In genomic region chr13:27632214-27632613, GRCh38 we compare ENCODE assay signal across 19 cellular contexts.
DNase-seq lines count a peak whose midpoint lies in the region; ATAC-seq and TF ChIP-seq lines count a peak whose summit lies in the region.
"Had no signal": no experiment of that assay in that cellular context is flagged by ENCODE, and none has a peak within 500 bp of the region (broad histone marks: within the 10 kb centered on the region; RNA-seq: fewer than 3 reads in every experiment).

No MANE protein-coding gene starts in this region.

- no peaks in the 10 kb centered on the region for H3K27me3 Mint-ChIP-seq in stimulated activated naive CD8-positive, alpha-beta T cell treated with anti-CD3 and anti-CD28 coated beads, Interleukin-15, Interleukin-2, amounts not matched to agents 100 ng/mL and 50 ng/mL, for 24 hours
- no peaks in the 10 kb centered on the region for H3K27me3 Mint-ChIP-seq in stimulated activated naive CD8-positive, alpha-beta T cell treated with anti-CD3 and anti-CD28 coated beads, Interleukin-15, amount 100 ng/mL, for 72 hours
- no peaks in the 10 kb centered on the region for H3K27me3 Mint-ChIP-seq in memory B cell
- H3K27me3 Mint-ChIP-seq: CD4-positive, CD25-positive, alpha-beta regulatory T cell; CD8-positive, alpha-beta memory T cell had no signal

- peak overlapping the region; percentile 93 for H3K27ac ChIP-seq in RWPE2 (ENCODE audit: poor library complexity, severe bottlenecking)
- H3K27ac ChIP-seq: HL-60 had no signal

- no peaks in the 10 kb centered on the region for H3K9me3 ChIP-seq in RWPE2 (ENCODE audit: severe bottlenecking)
- H3K9me3 ChIP-seq: BE2C had no signal

- H3K4me3 ChIP-seq in RWPE2 (ENCODE audit: severe bottlenecking), result no peak overlapping the region
- H3K4me3 ChIP-seq: K562 had no signal

- no peaks in the 10 kb centered on the region for H3K9me3 Mint-ChIP-seq in stimulated activated naive CD8-positive, alpha-beta T cell treated with anti-CD3 and anti-CD28 coated beads, Interleukin-15, Interleukin-2, amounts not matched to agents 100 ng/mL and 50 ng/mL, for 24 hours
- no peaks in the 10 kb centered on the region for H3K9me3 Mint-ChIP-seq in stimulated activated naive CD8-positive, alpha-beta T cell treated with anti-CD3 and anti-CD28 coated beads, Interleukin-15, amount 100 ng/mL, for 72 hours
- no peaks in the 10 kb centered on the region for H3K9me3 Mint-ChIP-seq in memory B cell
- H3K9me3 Mint-ChIP-seq: CD4-positive, CD25-positive, alpha-beta regulatory T cell; CD8-positive, alpha-beta memory T cell; H9 had no signal

- peaks cover 27% of the 10 kb centered on the region for H3K4me1 ChIP-seq in RWPE2 (ENCODE audit: insufficient read depth, poor library complexity, severe bottlenecking)

- TF ChIP-seq CTCF in RWPE2 (IDR thresholded peaks at IDR 0.05; ENCODE audit: poor library complexity, severe bottlenecking), result no peak

- ATAC-seq in stimulated activated naive CD8-positive, alpha-beta T cell treated with anti-CD3 and anti-CD28 coated beads, Interleukin-15, amount 100 ng/mL, for 72 hours, result no peak
- ATAC-seq in RWPE2 (ENCODE audit: low read depth) (no peak), memory B cell (ENCODE audit: low read depth) (no peak), HG02870 (IDR thresholded peaks at IDR 0.05; ENCODE audit: unreplicated experiment) (no peak), GM19463 (IDR thresholded peaks at IDR 0.05; ENCODE audit: unreplicated experiment) (no peak)
- ATAC-seq: K562 had no signal

- no peak overlapping the region for H3K4me3 Mint-ChIP-seq in stimulated activated naive CD8-positive, alpha-beta T cell treated with anti-CD3 and anti-CD28 coated beads, Interleukin-15, Interleukin-2, amounts not matched to agents 100 ng/mL and 50 ng/mL, for 24 hours
- no peak overlapping the region for H3K4me3 Mint-ChIP-seq in stimulated activated naive CD8-positive, alpha-beta T cell treated with anti-CD3 and anti-CD28 coated beads, Interleukin-15, amount 100 ng/mL, for 72 hours
- H3K4me3 Mint-ChIP-seq in memory B cell, result no peak overlapping the region
- H3K4me3 Mint-ChIP-seq: CD4-positive, CD25-positive, alpha-beta regulatory T cell; CD8-positive, alpha-beta memory T cell; H9 had no signal

- H3K4me1 Mint-ChIP-seq in stimulated activated naive CD8-positive, alpha-beta T cell treated with anti-CD3 and anti-CD28 coated beads, Interleukin-15, Interleukin-2, amounts not matched to agents 100 ng/mL and 50 ng/mL, for 24 hours (ENCODE audit: low read depth), result peaks cover 68% of the 10 kb centered on the region
- peaks cover 47% of the 10 kb centered on the region for H3K4me1 Mint-ChIP-seq in stimulated activated naive CD8-positive, alpha-beta T cell treated with anti-CD3 and anti-CD28 coated beads, Interleukin-15, amount 100 ng/mL, for 72 hours
- H3K4me1 Mint-ChIP-seq in memory B cell, result peaks cover 32% of the 10 kb centered on the region

- H3K36me3 Mint-ChIP-seq in stimulated activated naive CD8-positive, alpha-beta T cell treated with anti-CD3 and anti-CD28 coated beads, Interleukin-15, Interleukin-2, amounts not matched to agents 100 ng/mL and 50 ng/mL, for 24 hours (ENCODE audit: low read depth), result peaks cover 65% of the 10 kb centered on the region
- H3K36me3 Mint-ChIP-seq in memory B cell, result peaks cover 29% of the 10 kb centered on the region

- H3K36me3 ChIP-seq in RWPE2 (ENCODE audit: low read depth), result peaks cover 43% of the 10 kb centered on the region
- H3K36me3 ChIP-seq: BE2C had no signal

- no peaks in the 10 kb centered on the region for H3K27me3 ChIP-seq in RWPE2 (ENCODE audit: insufficient read depth, poor library complexity, severe bottlenecking)
- H3K27me3 ChIP-seq: BE2C had no signal

- peak overlapping the region; percentile 11 for H3K27ac Mint-ChIP-seq in stimulated activated naive CD8-positive, alpha-beta T cell treated with anti-CD3 and anti-CD28 coated beads, Interleukin-15, Interleukin-2, amounts not matched to agents 100 ng/mL and 50 ng/mL, for 24 hours
- no peak overlapping the region for H3K27ac Mint-ChIP-seq in stimulated activated naive CD8-positive, alpha-beta T cell treated with anti-CD3 and anti-CD28 coated beads, Interleukin-15, amount 100 ng/mL, for 72 hours
- peak overlapping the region; percentile 55 for H3K27ac Mint-ChIP-seq in memory B cell

- DNase-seq in stimulated activated naive CD8-positive, alpha-beta T cell treated with anti-CD3 and anti-CD28 coated beads, Interleukin-15, amount 100 ng/mL, for 72 hours, result no peak
- DNase-seq in RWPE2 (ENCODE audit: low spot score) (no peak), memory B cell (ENCODE audit: low spot score in 2 of 2) (no peak)
- DNase-seq: ACHN; BE2C; CD4-positive, CD25-positive, alpha-beta regulatory T cell; CD8-positive, alpha-beta memory T cell; COR-L47; DMS 273 treated with DMSO at 0.1 percent for 48 hours; DMS53; DND-41; EL; H9; IMR-90 had no signal

Comparison
In these comparisons a context has a peak if more than half of its experiments do, and no peak if none do; other contexts are left out.
1. H3K27ac Mint-ChIP-seq: peak in stimulated activated naive CD8-positive, alpha-beta T cell treated with anti-CD3 and anti-CD28 coated beads, Interleukin-15, Interleukin-2, amounts not matched to agents 100 ng/mL and 50 ng/mL, for 24 hours (single experiment) and memory B cell (single experiment); none in stimulated activated naive CD8-positive, alpha-beta T cell treated with anti-CD3 and anti-CD28 coated beads, Interleukin-15, amount 100 ng/mL, for 72 hours (0 of 2).